23 cellular contexts compared by ENCODE assay signal in genomic region chr6:170172406-170172805, GRCh38.
"Had no signal": no experiment of that assay in that cellular context is flagged by ENCODE, and none has a peak within 500 bp of the region (broad histone marks: within the 10 kb centered on the region; RNA-seq: fewer than 3 reads in every experiment).

No MANE protein-coding gene starts in this region.

- H3K27ac Mint-ChIP-seq: activated naive CD4-positive, alpha-beta T cell treated with anti-CD3 and anti-CD28 coated beads for 36 hours; activated naive CD8-positive, alpha-beta T cell treated with anti-CD3 and anti-CD28 coated beads, Interleukin-2, amount 50 U/mL, for 24 hours; naive thymus-derived CD4-positive, alpha-beta T cell; stimulated activated naive CD8-positive, alpha-beta T cell treated with anti-CD3 and anti-CD28 coated beads, Interleukin-15, Interleukin-2, amounts not matched to agents 100 ng/mL and 50 ng/mL, for 24 hours; T-helper 1 cell treated with Interleukin-12 subunit alpha and Interleukin-12 subunit beta and Interleukin-4 antibody, amounts not matched to agents 30 μg/mL and 1 μg/mL, for 36 hours; WTC11 had no signal

- ATAC-seq: activated naive CD8-positive, alpha-beta T cell treated with anti-CD3 and anti-CD28 coated beads, Interleukin-2, amount 50 U/mL, for 24 hours; effector memory CD8-positive, alpha-beta T cell; esophagus mucosa; gastrocnemius medialis; lower lobe of right lung; naive thymus-derived CD4-positive, alpha-beta T cell; pancreas; right cardiac atrium; WTC11 had no signal

- FAIRE-seq: endothelial cell of umbilical vein, islet of Langerhans, pancreas had no signal

- H3K4me3 ChIP-seq: cardiac muscle cell, gastrocnemius medialis, lower lobe of right lung, pancreas, thyroid gland had no signal

- DNase-seq: activated CD4-positive, alpha-beta T cell treated with anti-CD3 and anti-CD28 coated beads, Interleukin-2, amount 50 U/mL, for 48 hours; activated naive CD4-positive, alpha-beta T cell treated with anti-CD3 and anti-CD28 coated beads for 36 hours; activated naive CD8-positive, alpha-beta T cell treated with anti-CD3 and anti-CD28 coated beads, Interleukin-2, amount 50 U/mL, for 24 hours; dermis blood vessel endothelial cell; effector memory CD8-positive, alpha-beta T cell; gastrocnemius medialis; hypothalamus; lower lobe of right lung; mesendoderm; stimulated activated CD4-positive, alpha-beta T cell treated with anti-CD3 and anti-CD28 coated beads, Interleukin-1b, Interleukin-23, amount 100 ng/mL, for 48 hours; substantia nigra; T1000; thyroid gland had no signal

- H3K4me1 ChIP-seq: lower lobe of right lung, pancreas, thyroid gland had no signal

- H3K27me3 Mint-ChIP-seq: activated naive CD8-positive, alpha-beta T cell treated with anti-CD3 and anti-CD28 coated beads, Interleukin-2, amount 50 U/mL, for 24 hours had no signal

- H3K4me1 Mint-ChIP-seq: WTC11 had no signal

- H3K4me3 Mint-ChIP-seq: activated naive CD4-positive, alpha-beta T cell treated with anti-CD3 and anti-CD28 coated beads for 36 hours; activated naive CD8-positive, alpha-beta T cell treated with anti-CD3 and anti-CD28 coated beads, Interleukin-2, amount 50 U/mL, for 24 hours; effector memory CD8-positive, alpha-beta T cell; naive thymus-derived CD4-positive, alpha-beta T cell; stimulated activated naive CD8-positive, alpha-beta T cell treated with anti-CD3 and anti-CD28 coated beads, Interleukin-15, Interleukin-2, amounts not matched to agents 100 ng/mL and 50 ng/mL, for 24 hours; T-helper 1 cell treated with Interleukin-12 subunit alpha and Interleukin-12 subunit beta and Interleukin-4 antibody, amounts not matched to agents 30 μg/mL and 1 μg/mL, for 36 hours; WTC11 had no signal

- H3K36me3 ChIP-seq: cardiac muscle cell, gastrocnemius medialis, lower lobe of right lung, pancreas, thyroid gland had no signal

- H3K9me3 Mint-ChIP-seq: activated naive CD8-positive, alpha-beta T cell treated with anti-CD3 and anti-CD28 coated beads, Interleukin-2, amount 50 U/mL, for 24 hours; stimulated activated naive CD8-positive, alpha-beta T cell treated with anti-CD3 and anti-CD28 coated beads, Interleukin-15, Interleukin-2, amounts not matched to agents 100 ng/mL and 50 ng/mL, for 24 hours had no signal

- H3K9me3 ChIP-seq: gastrocnemius medialis, lower lobe of right lung, pancreas, thyroid gland had no signal

- H3K27ac ChIP-seq: cardiac muscle cell, gastrocnemius medialis, lower lobe of right lung, pancreas, thyroid gland had no signal

- H3K27me3 ChIP-seq: cardiac muscle cell, gastrocnemius medialis, pancreas, thyroid gland had no signal
